ENCODE assay signal across 17 cellular contexts in the genomic region with DNA sequence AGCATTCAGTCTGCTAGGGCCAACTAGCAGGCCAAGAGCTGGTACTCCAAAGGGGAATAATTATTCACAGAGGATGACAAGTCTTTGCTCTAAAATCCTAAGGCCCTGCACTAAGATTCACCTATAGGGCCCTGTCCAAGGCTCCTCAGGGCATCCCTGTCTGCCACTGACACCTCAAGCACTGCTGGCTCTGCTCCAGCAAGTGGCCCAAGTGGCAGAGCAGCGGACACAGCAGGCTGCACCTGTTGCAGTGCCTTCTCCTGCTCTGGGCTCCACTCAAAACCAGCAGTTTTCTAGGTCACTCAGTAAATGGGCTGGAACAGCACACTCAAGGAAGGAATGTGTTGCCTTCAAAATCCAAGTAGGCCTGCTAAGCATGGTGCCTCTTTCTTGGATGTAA. TPM values are rescaled to one million over a fixed set of nuclear protein-coding genes. Genes with fewer than 3 reads are reported as not detected.
A peak's percentile ranks its signal among the peaks of the same experiment; 100 is the strongest.
DNase-seq lines count a peak whose midpoint lies in the region; ATAC-seq and TF ChIP-seq lines count a peak whose summit lies in the region.
"Had no signal": no experiment of that assay in that cellular context is flagged by ENCODE, and none has a peak within 500 bp of the region (broad histone marks: within the 10 kb centered on the region; RNA-seq: fewer than 3 reads in every experiment).

No MANE protein-coding gene starts in this region.

- no peaks in the 10 kb centered on the region for H3K9me3 ChIP-seq in neuronal stem cell (replicated peaks in 1 of 2; ENCODE audit: control insufficient read depth in 2 of 2, insufficient read depth in 1 of 2, low read depth in 1 of 2, low read length in 2 of 2)

- H3K4me1 Mint-ChIP-seq in MCF 10A (ENCODE audit: insufficient read depth, unreplicated experiment), result no peaks in the 10 kb centered on the region
- H3K4me1 Mint-ChIP-seq: CD14-positive monocyte had no signal

- no peaks in the 10 kb centered on the region for H3K4me1 ChIP-seq in neuronal stem cell (ENCODE audit: control insufficient read depth in 2 of 2, insufficient read depth in 1 of 2, low read depth in 1 of 2, low read length in 2 of 2)

- no peak overlapping the region for H3K9ac ChIP-seq in neuronal stem cell (ENCODE audit: low read depth, low read length, poor library complexity)
- H3K9ac ChIP-seq: GM23248 had no signal

- peak overlapping the region; percentile 8 for H3K4ac ChIP-seq in neuronal stem cell (ENCODE audit: low read length)

- H3K4me3 ChIP-seq in neuronal stem cell (ENCODE audit: low read length in 2 of 2), result no peak overlapping the region
- H3K4me3 ChIP-seq: GM23248 had no signal

- H2BK120ac ChIP-seq in neuronal stem cell (ENCODE audit: low read depth, low read length), result no peak overlapping the region

- no TSS peak for BruUV-seq in MCF 10A (replicated peaks; lab: Mats Ljungman, UMichigan)

- whole genome bisulfite sequencing in neuronal stem cell (ENCODE audit: extremely low coverage in 2 of 2, insufficient read length in 2 of 2, insufficient replicate concordance in 1 of 2), 2 donors, result no CpG with 5 or more reads among the region's 1 CpG

- no peaks in the 10 kb centered on the region for H3K36me3 Mint-ChIP-seq in MCF 10A (ENCODE audit: insufficient read depth, unreplicated experiment)
- H3K36me3 Mint-ChIP-seq: CD14-positive monocyte; CD8-positive, alpha-beta T cell had no signal

- intact Hi-C loops in MCF 10A (cut with micrococcal nuclease), result no loop called here

- no peaks in the 10 kb centered on the region for H3K36me3 ChIP-seq in neuronal stem cell (replicated peaks in 1 of 2; ENCODE audit: control insufficient read depth in 2 of 2, insufficient read depth in 2 of 2, low read length in 2 of 2)

- POLR2A ChIA-PET in MCF 10A (lab: Yijun Ruan, JAX), result no interaction called here

- H2BK12ac ChIP-seq in neuronal stem cell (ENCODE audit: low read length), result no peak overlapping the region

- no peaks in the 10 kb centered on the region for H3K79me1 ChIP-seq in neuronal stem cell (ENCODE audit: low read depth, low read length)

- CTCF ChIA-PET in MCF 10A (lab: Yijun Ruan, JAX), result no interaction called here

- H4K91ac ChIP-seq in neuronal stem cell (ENCODE audit: low read depth, low read length, poor library complexity), result no peak overlapping the region

- H3K27me3 Mint-ChIP-seq in MCF 10A (ENCODE audit: insufficient read depth, unreplicated experiment), result peaks cover 76% of the 10 kb centered on the region

- no peak overlapping the region for H2BK15ac ChIP-seq in neuronal stem cell (ENCODE audit: low read length)

- ATAC-seq in HG02642 (IDR thresholded peaks at IDR 0.05; ENCODE audit: poor library complexity, unreplicated experiment), result no peak
- ATAC-seq: CD8-positive, alpha-beta T cell; HepG2 had no signal

- H4K8ac ChIP-seq in neuronal stem cell (ENCODE audit: low read depth, low read length), result no peak overlapping the region

- no peak overlapping the region for H3K27ac ChIP-seq in neuronal stem cell (replicated peaks; ENCODE audit: low read length)
- H3K27ac ChIP-seq: 22Rv1, GM23248 had no signal

- H2BK5ac ChIP-seq in neuronal stem cell (ENCODE audit: low read length), result no peak overlapping the region

- H3K23ac ChIP-seq in neuronal stem cell (ENCODE audit: low read depth, low read length, poor library complexity), result no peak overlapping the region

- no peak overlapping the region for H3K4me3 Mint-ChIP-seq in MCF 10A (ENCODE audit: unreplicated experiment)
- H3K4me3 Mint-ChIP-seq: CD14-positive monocyte; CD8-positive, alpha-beta T cell had no signal

- no peak overlapping the region for H3K4me2 ChIP-seq in neuronal stem cell (ENCODE audit: insufficient read depth, low read length, poor library complexity, severe bottlenecking)

- H2AK5ac ChIP-seq in neuronal stem cell (ENCODE audit: low read depth, low read length), result no peak overlapping the region

- no peak overlapping the region for H3K18ac ChIP-seq in neuronal stem cell (ENCODE audit: low read length)

- peaks cover 0 to 4% (median 0%) of the 10 kb centered on the region in 3 experiments for H3K27me3 ChIP-seq in neuronal stem cell (ENCODE audit: control insufficient read depth in 3 of 3, insufficient read depth in 3 of 3, low read depth in 1 of 3, low read length in 3 of 3)

- DNase-seq in DMS53 (lab: John Stamatoyannopoulos, UW), result peak; percentile 17
- DNase-seq in DMS53 treated with DMSO at 0.1 percent for 48 hours (lab: John Stamatoyannopoulos, UW; ENCODE audit: unreplicated experiment), result no peak
- peak; percentile 38 for DNase-seq in activated effector memory CD4-positive, alpha-beta T cell treated with anti-CD3 and anti-CD28 coated beads, Interleukin-2, amount 50 U/mL, for 16 hours
- no peak for DNase-seq in activated effector memory CD4-positive, alpha-beta T cell treated with Interleukin-2 at 50 U/mL for 16 hours
- no peak for DNase-seq in neuronal stem cell (ENCODE audit: low spot score)
- no peak for DNase-seq in MCF 10A (ENCODE audit: unreplicated experiment)
- no peak for DNase-seq in NCI-H2227 (lab: John Stamatoyannopoulos, UW; ENCODE audit: unreplicated experiment)
- DNase-seq: CD8-positive, alpha-beta T cell; COR-L47; DMS153; EL; GM23248 had no signal

- H3K27ac Mint-ChIP-seq in MCF 10A (ENCODE audit: low read depth, unreplicated experiment), result no peak overlapping the region
- H3K27ac Mint-ChIP-seq: CD14-positive monocyte; CD8-positive, alpha-beta T cell had no signal

- H3K9me3 Mint-ChIP-seq in MCF 10A (ENCODE audit: unreplicated experiment), result no peaks in the 10 kb centered on the region
- H3K9me3 Mint-ChIP-seq: CD8-positive, alpha-beta T cell had no signal

- TF ChIP-seq CTCF in MCF 10A (IDR thresholded peaks at IDR 0.05; ENCODE audit: unreplicated experiment), result no peak

- no peak overlapping the region for H3K14ac ChIP-seq in neuronal stem cell (ENCODE audit: low read length)

- no peak overlapping the region for H2AFZ ChIP-seq in neuronal stem cell (ENCODE audit: low read length)
- H2AFZ ChIP-seq: GM23248 had no signal

RNA-seq across cellular contexts. Expression of a gene that starts 36.4 kb away (rescaled TPM):
- 0.20 TPM for polyA plus RNA-seq in neuronal stem cell (2013, experiment 1 of 2)
- 0.11 TPM for polyA plus RNA-seq in neuronal stem cell (2013, experiment 2 of 2)
- total RNA-seq in MCF 10A (2022), result not detected in 2 replicates
- total RNA-seq: CD8-positive, alpha-beta T cell; GM23248; HepG2 had no signal
- polyA plus RNA-seq: BJ, CD14-positive monocyte, GM23248, HepG2 had no signal

Comparison
In these comparisons a context has a peak if more than half of its experiments do, and no peak if none do; other contexts are left out.
1. DNase-seq: peak in DMS53 (single experiment) and activated effector memory CD4-positive, alpha-beta T cell treated with anti-CD3 and anti-CD28 coated beads, Interleukin-2, amount 50 U/mL, for 16 hours (single experiment); none in DMS53 treated with DMSO at 0.1 percent for 48 hours (single experiment), activated effector memory CD4-positive, alpha-beta T cell treated with Interleukin-2 at 50 U/mL for 16 hours (single experiment), neuronal stem cell (single experiment), MCF 10A (single experiment) and NCI-H2227 (single experiment).